ENCODE assay signal across 8 cellular contexts in the genomic region with DNA sequence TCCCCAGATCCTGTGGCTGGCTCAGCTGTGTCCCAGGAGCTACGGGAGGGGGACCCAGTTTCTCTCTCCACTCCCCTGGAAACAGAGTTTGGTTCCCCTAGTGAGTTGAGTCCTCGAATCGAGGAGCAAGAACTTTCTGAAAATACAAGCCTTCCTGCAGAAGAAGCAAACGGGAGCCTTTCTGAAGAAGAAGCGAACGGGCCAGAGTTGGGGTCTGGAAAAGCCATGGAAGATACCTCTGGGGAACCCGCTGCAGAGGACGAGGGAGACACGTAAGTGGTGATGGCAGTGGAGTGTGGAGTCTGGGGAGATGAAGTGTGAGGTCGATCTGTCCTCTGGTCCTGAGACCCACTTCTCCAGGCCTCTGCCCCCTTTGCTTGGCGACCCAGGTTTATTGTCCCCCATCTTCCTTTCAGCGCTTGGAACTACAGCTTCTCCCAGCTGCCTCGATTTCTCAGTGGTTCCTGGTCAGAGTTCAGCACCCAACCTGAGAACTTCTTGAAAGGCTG. TPM values are rescaled to one million over a fixed set of nuclear protein-coding genes. Genes with fewer than 3 reads are reported as not detected.
DNase-seq lines count a peak whose midpoint lies in the region; ATAC-seq, FAIRE-seq and TF ChIP-seq lines count a peak whose summit lies in the region.

No MANE protein-coding gene starts in this region.

- no peak for TF ChIP-seq CTCF in bronchial epithelial cell (IDR thresholded peaks at IDR 0.05; ENCODE audit: insufficient read depth, low read length, severe bottlenecking)

- no peaks in the 10 kb centered on the region for H3K27me3 Mint-ChIP-seq in stimulated activated naive CD8-positive, alpha-beta T cell treated with anti-CD3 and anti-CD28 coated beads, Interleukin-15, Interleukin-2, amounts not matched to agents 100 ng/mL and 50 ng/mL, for 24 hours

- peaks cover 38% of the 10 kb centered on the region for H3K4me1 Mint-ChIP-seq in stimulated activated naive CD8-positive, alpha-beta T cell treated with anti-CD3 and anti-CD28 coated beads, Interleukin-15, Interleukin-2, amounts not matched to agents 100 ng/mL and 50 ng/mL, for 24 hours (ENCODE audit: low read depth)

- H3K4me1 ChIP-seq in mucosa of rectum (ENCODE audit: control insufficient read depth in 2 of 2, insufficient read depth in 2 of 2, low read length in 2 of 2) = peaks cover 28 to 34% of the 10 kb centered on the region in 2 donors

- H3K36me3 ChIP-seq in bronchial epithelial cell (ENCODE audit: control insufficient read depth, insufficient read depth, low read length) (peaks cover 3% of the 10 kb centered on the region), mucosa of rectum (ENCODE audit: control insufficient read depth in 2 of 2, insufficient read depth in 2 of 2, low read length in 2 of 2) (peaks cover 0 to 2% of the 10 kb centered on the region in 2 donors)

- H3K4me3 ChIP-seq in bronchial epithelial cell (ENCODE audit: low read depth, low read length) (peak overlapping the region; percentile 59), mucosa of rectum (ENCODE audit: low read length in 2 of 2) (peak overlapping the region; percentile 98 to 100)

- no peak for FAIRE-seq in bronchial epithelial cell (lab: Jason Lieb, UNC)

- no peaks in the 10 kb centered on the region for H3K27me3 ChIP-seq in bronchial epithelial cell (ENCODE audit: control insufficient read depth, insufficient read depth, low read length)
- H3K27me3 ChIP-seq in mucosa of rectum (ENCODE audit: control insufficient read depth in 2 of 2, insufficient read depth in 2 of 2, low read length in 2 of 2) = no peaks in the 10 kb centered on the region

- H3K4me3 Mint-ChIP-seq in stimulated activated naive CD8-positive, alpha-beta T cell treated with anti-CD3 and anti-CD28 coated beads, Interleukin-15, Interleukin-2, amounts not matched to agents 100 ng/mL and 50 ng/mL, for 24 hours = peak overlapping the region; percentile 98

- H3K27ac ChIP-seq in mucosa of rectum (ENCODE audit: low read depth in 2 of 2, low read length in 2 of 2) = peak overlapping the region; percentile 56 to 98

- no peaks in the 10 kb centered on the region for H3K9me3 Mint-ChIP-seq in stimulated activated naive CD8-positive, alpha-beta T cell treated with anti-CD3 and anti-CD28 coated beads, Interleukin-15, Interleukin-2, amounts not matched to agents 100 ng/mL and 50 ng/mL, for 24 hours

- H3K9ac ChIP-seq in mucosa of rectum (ENCODE audit: low read depth in 1 of 2, low read length in 2 of 2) = peak overlapping the region; percentile 61 to 73

- intact Hi-C loops in head of caudate nucleus (cut with DNase I) = loop anchor here (5.0 to 10.0 kb wide), 2 partner anchors 62 to 104 kb away; partner anchors contain the start of genes MPDU1 and SAT2

- H3K36me3 Mint-ChIP-seq in stimulated activated naive CD8-positive, alpha-beta T cell treated with anti-CD3 and anti-CD28 coated beads, Interleukin-15, Interleukin-2, amounts not matched to agents 100 ng/mL and 50 ng/mL, for 24 hours (ENCODE audit: low read depth) = peaks cover 47% of the 10 kb centered on the region

- peak overlapping the region; percentile 83 for H3K27ac Mint-ChIP-seq in stimulated activated naive CD8-positive, alpha-beta T cell treated with anti-CD3 and anti-CD28 coated beads, Interleukin-15, Interleukin-2, amounts not matched to agents 100 ng/mL and 50 ng/mL, for 24 hours

- no peak for DNase-seq in stimulated activated naive CD8-positive, alpha-beta T cell treated with anti-CD3 and anti-CD28 coated beads, Interleukin-15, Interleukin-2, amounts not matched to agents 100 U/mL and 50 U/mL, for 24 hours
- DNase-seq in bronchial epithelial cell (ENCODE audit: low read depth) (no peak), head of caudate nucleus (no peak), inferior parietal cortex (ENCODE audit: extremely low spot score) (no peak), occipital lobe (lab: John Stamatoyannopoulos, UW) (no peak), SHP77 treated with DMSO at 0.1 percent for 48 hours (lab: John Stamatoyannopoulos, UW) (no peak)

- no peaks in the 10 kb centered on the region for H3K9me3 ChIP-seq in mucosa of rectum (ENCODE audit: control insufficient read depth in 2 of 2, low read length in 2 of 2)

- no peak for ATAC-seq in stimulated activated naive CD8-positive, alpha-beta T cell treated with anti-CD3 and anti-CD28 coated beads, Interleukin-15, Interleukin-2, amounts not matched to agents 100 U/mL and 50 U/mL, for 24 hours

RNA-seq across cellular contexts. Expression of gene WRAP53, which starts 0.6 kb away (rescaled TPM):
- 3.5 and 4.2 TPM in 2 replicates for total RNA-seq in bronchial epithelial cell
- 9.5 TPM for total RNA-seq in occipital lobe

RNA-seq across cellular contexts. Expression of gene TP53, which starts 1.6 kb away (rescaled TPM):
- 9.2 and 15.1 TPM in 2 replicates for total RNA-seq in bronchial epithelial cell
- 9.4 TPM for total RNA-seq in occipital lobe

RNA-seq across cellular contexts. Expression of gene EFNB3, which starts 16.1 kb away (rescaled TPM):
- total RNA-seq in bronchial epithelial cell (under 0.01 TPM in 2 replicates), occipital lobe (13.7 TPM)

RNA-seq across cellular contexts. Expression of gene DNAH2, which starts 28.7 kb away (rescaled TPM):
- total RNA-seq in bronchial epithelial cell = under 0.01 and 0.26 TPM in 2 replicates
- 0.62 TPM for total RNA-seq in occipital lobe

RNA-seq across cellular contexts. Expression of gene ATP1B2, which starts 38.1 kb away (rescaled TPM):
- total RNA-seq in bronchial epithelial cell (not detected in 2 replicates), occipital lobe (5.0 TPM)

Comparison
In these comparisons a context has a peak if more than half of its experiments do, and no peak if none do; other contexts are left out.
1. RNA of gene EFNB3, which starts 16.1 kb away (total RNA-seq): 13.7 TPM in occipital lobe (single experiment); under 0.01 TPM in bronchial epithelial cell; every median in the first group is over 10 times any median in the second.